ENCODE assay signal across 11 cellular contexts in genomic region chr9:114157516-114158176, GRCh38. TPM values are rescaled to one million over a fixed set of nuclear protein-coding genes. Genes with fewer than 3 reads are reported as not detected.
DNase-seq lines count a peak whose midpoint lies in the region; ATAC-seq and TF ChIP-seq lines count a peak whose summit lies in the region.
"Had no signal": no experiment of that assay in that cellular context is flagged by ENCODE, and none has a peak within 500 bp of the region (broad histone marks: within the 10 kb centered on the region; RNA-seq: fewer than 3 reads in every experiment).

No MANE protein-coding gene starts in this region.

- no peaks in the 10 kb centered on the region for H3K9me3 ChIP-seq in CD4-positive, CD25-positive, alpha-beta regulatory T cell (ENCODE audit: control insufficient read depth in 2 of 2, low read length in 2 of 2)
- H3K9me3 ChIP-seq: HAP-1 had no signal

- H3K9me3 Mint-ChIP-seq in CD4-positive, CD25-positive, alpha-beta regulatory T cell: peaks cover 0 to 4% (median 0%) of the 10 kb centered on the region in 7 donors
- H3K9me3 Mint-ChIP-seq in endothelial cell (ENCODE audit: unreplicated experiment): no peaks in the 10 kb centered on the region
- H3K9me3 Mint-ChIP-seq in natural killer cell treated with Interleukin-12 subunit alpha and Interleukin-12 subunit beta and Interleukin-15 and Interleukin-18, amount 100 ng/mL, for 72 hours: no peaks in the 10 kb centered on the region

- H3K4me1 ChIP-seq in CD4-positive, CD25-positive, alpha-beta regulatory T cell (ENCODE audit: control insufficient read depth, insufficient read depth, low read length, poor library complexity, severe bottlenecking): peaks cover 17% of the 10 kb centered on the region

- peaks cover 0 to 20% (median 9%) of the 10 kb centered on the region in 4 donors for H3K4me1 Mint-ChIP-seq in CD4-positive, CD25-positive, alpha-beta regulatory T cell
- H3K4me1 Mint-ChIP-seq in endothelial cell (ENCODE audit: unreplicated experiment): peaks cover 27% of the 10 kb centered on the region
- peaks cover 10 to 17% of the 10 kb centered on the region in 2 donors for H3K4me1 Mint-ChIP-seq in natural killer cell treated with Interleukin-12 subunit alpha and Interleukin-12 subunit beta and Interleukin-15 and Interleukin-18, amount 100 ng/mL, for 72 hours (ENCODE audit: low read depth in 2 of 2)

- peaks cover 34% of the 10 kb centered on the region for H3K27me3 Mint-ChIP-seq in CD4-positive, CD25-positive, alpha-beta regulatory T cell
- H3K27me3 Mint-ChIP-seq in endothelial cell (ENCODE audit: unreplicated experiment): peaks cover 24% of the 10 kb centered on the region
- H3K27me3 Mint-ChIP-seq in natural killer cell treated with Interleukin-12 subunit alpha and Interleukin-12 subunit beta and Interleukin-15 and Interleukin-18, amount 100 ng/mL, for 72 hours: peaks cover 29 to 45% of the 10 kb centered on the region in 2 donors

- no peaks in the 10 kb centered on the region for H3K36me3 ChIP-seq in CD4-positive, CD25-positive, alpha-beta regulatory T cell (ENCODE audit: control insufficient read depth, insufficient read depth, low read length)

- no peak overlapping the region for H3K27ac ChIP-seq in CD4-positive, CD25-positive, alpha-beta regulatory T cell (ENCODE audit: insufficient read depth, low read length, poor library complexity, severe bottlenecking)

- H3K36me3 Mint-ChIP-seq in CD4-positive, CD25-positive, alpha-beta regulatory T cell: no peaks in the 10 kb centered on the region
- peaks cover 12% of the 10 kb centered on the region for H3K36me3 Mint-ChIP-seq in endothelial cell (ENCODE audit: low read depth, unreplicated experiment)
- H3K36me3 Mint-ChIP-seq in natural killer cell treated with Interleukin-12 subunit alpha and Interleukin-12 subunit beta and Interleukin-15 and Interleukin-18, amount 100 ng/mL, for 72 hours: no peaks in the 10 kb centered on the region

- no peak overlapping the region for H3K4me3 ChIP-seq in CD4-positive, CD25-positive, alpha-beta regulatory T cell (ENCODE audit: low read depth, low read length)

- TF ChIP-seq CTCF in endothelial cell (IDR thresholded peaks at IDR 0.05; ENCODE audit: unreplicated experiment): no peak

- CTCF ChIA-PET in HEK293T (lab: Yijun Ruan, JAX): interaction anchor here (0.6 kb wide), 1 partner anchor 14 kb away, joined by 5 read pairs; no protein-coding TSS in a partner anchor

- H3K27ac Mint-ChIP-seq in CD4-positive, CD25-positive, alpha-beta regulatory T cell: no peak overlapping the region
- H3K27ac Mint-ChIP-seq in endothelial cell (ENCODE audit: unreplicated experiment): peak overlapping the region; percentile 11
- peak overlapping the region in 1 of 2 donors; percentile 2 for H3K27ac Mint-ChIP-seq in natural killer cell treated with Interleukin-12 subunit alpha and Interleukin-12 subunit beta and Interleukin-15 and Interleukin-18, amount 100 ng/mL, for 72 hours

- peak overlapping the region; percentile 35 to 93 (median 75) for H3K4me3 Mint-ChIP-seq in CD4-positive, CD25-positive, alpha-beta regulatory T cell
- peak overlapping the region; percentile 91 for H3K4me3 Mint-ChIP-seq in endothelial cell (ENCODE audit: unreplicated experiment)
- H3K4me3 Mint-ChIP-seq in natural killer cell treated with Interleukin-12 subunit alpha and Interleukin-12 subunit beta and Interleukin-15 and Interleukin-18, amount 100 ng/mL, for 72 hours: peak overlapping the region; percentile 54

- H3K27me3 ChIP-seq in CD4-positive, CD25-positive, alpha-beta regulatory T cell (ENCODE audit: control insufficient read depth, insufficient read depth, low read length): peaks cover 4% of the 10 kb centered on the region

- no peak for DNase-seq in CD4-positive, CD25-positive, alpha-beta regulatory T cell
- peak; percentile 69 for DNase-seq in RKO (ENCODE audit: low spot score)
- DNase-seq in endothelial cell (ENCODE audit: low spot score): no peak
- DNase-seq in natural killer cell treated with Interleukin-12 subunit alpha and Interleukin-12 subunit beta and Interleukin-15 and Interleukin-18, amount 100 ng/mL, for 72 hours (ENCODE audit: low spot score): no peak
- DNase-seq in mesenteric fat pad (ENCODE audit: low spot score): no peak
- DNase-seq in GOT3 (lab: John Stamatoyannopoulos, UW): no peak
- no peak for DNase-seq in HEK293T (ENCODE audit: extremely low spot score)
- DNase-seq: DMS153, NCI-H2029 had no signal

- ATAC-seq in CD4-positive, CD25-positive, alpha-beta regulatory T cell (ENCODE audit: low read depth in 2 of 2): no peak
- no peak for ATAC-seq in natural killer cell treated with Interleukin-12 subunit alpha and Interleukin-12 subunit beta and Interleukin-15 and Interleukin-18, amount 100 ng/mL, for 72 hours
- ATAC-seq in GM19395 (IDR thresholded peaks at IDR 0.05; ENCODE audit: unreplicated experiment): no peak

- POLR2A ChIA-PET in HEK293T (lab: Yijun Ruan, JAX): no interaction called here

TF ChIP-seq in HEK293T, 16 proteins besides CTCF, POLR2A, EP300 and RAD21:
- TF ChIP-seq ZNF384 (IDR thresholded peaks at IDR 0.05): no peak
TF ChIP-seq in HEK293T: peak in this region for 0.

RNA-seq across cellular contexts. Expression of gene COL27A1, which starts 2.3 kb away (rescaled TPM):
- total RNA-seq in CD4-positive, CD25-positive, alpha-beta regulatory T cell: 0.30 TPM
- polyA plus RNA-seq in CD4-positive, CD25-positive, alpha-beta regulatory T cell: not detected
- total RNA-seq in endothelial cell (ENCODE audit: unreplicated experiment) (61.4 TPM), mesenteric fat pad (101 TPM)
- total RNA-seq in natural killer cell treated with Interleukin-12 subunit alpha and Interleukin-12 subunit beta and Interleukin-15 and Interleukin-18, amount 100 ng/mL, for 72 hours: 1 to 10 TPM; 1.5 to 1.6 TPM

RNA-seq across cellular contexts. Expression of gene KIF12, which starts 58.6 kb away (rescaled TPM):
- total RNA-seq in CD4-positive, CD25-positive, alpha-beta regulatory T cell: not detected
- not detected for polyA plus RNA-seq in CD4-positive, CD25-positive, alpha-beta regulatory T cell
- total RNA-seq in endothelial cell (ENCODE audit: unreplicated experiment) (0.26 TPM), mesenteric fat pad (0.84 TPM)
- total RNA-seq in natural killer cell treated with Interleukin-12 subunit alpha and Interleukin-12 subunit beta and Interleukin-15 and Interleukin-18, amount 100 ng/mL, for 72 hours: not detected

Comparison
In these comparisons a context has a peak if more than half of its experiments do, and no peak if none do; other contexts are left out.
1. RNA of gene COL27A1, which starts 2.3 kb away (total RNA-seq): 101 TPM in mesenteric fat pad (single experiment) and 61.4 TPM in endothelial cell (single experiment); 1.5 to 1.6 TPM in natural killer cell treated with Interleukin-12 subunit alpha and Interleukin-12 subunit beta and Interleukin-15 and Interleukin-18, amount 100 ng/mL, for 72 hours and 0.30 TPM in CD4-positive, CD25-positive, alpha-beta regulatory T cell (single experiment); every median in the first group is over 10 times any median in the second.
2. Peak in every context shown above with its lines, with median percentiles within 50 percentile points of each other: H3K4me3 Mint-ChIP-seq.